Comparison of ENCODE assay signal across 1 cellular context in genomic region chr6:25637946-25638345, GRCh38.
TF ChIP-seq lines count a peak whose summit lies in the region.

No MANE protein-coding gene starts in this region.

TF ChIP-seq in HepG2, 621 proteins besides CTCF, POLR2A, EP300 and RAD21 (continued from another document and continues in another):
- TF ChIP-seq DZIP1 (CRISPR knock-in tag; IDR thresholded peaks at IDR 0.05) (no peak), ZSCAN31 (CRISPR knock-in tag; IDR thresholded peaks at IDR 0.05; ENCODE audit: low read depth) (no peak), DPF2 (CRISPR knock-in tag; IDR thresholded peaks at IDR 0.05; ENCODE audit: borderline replicate concordance, low read depth) (no peak), ZNF570 (CRISPR knock-in tag; IDR thresholded peaks at IDR 0.05; ENCODE audit: borderline replicate concordance) (no peak), ZNF260 (CRISPR knock-in tag; IDR thresholded peaks at IDR 0.05; ENCODE audit: borderline replicate concordance, low read depth) (no peak), ZC3H13 (CRISPR knock-in tag; IDR thresholded peaks at IDR 0.05) (no peak), ZBTB25 (CRISPR knock-in tag; IDR thresholded peaks at IDR 0.05) (no peak), SP2 (CRISPR knock-in tag; IDR thresholded peaks at IDR 0.05) (no peak), TBX3 (IDR thresholded peaks at IDR 0.05; ENCODE audit: borderline replicate concordance) (no peak), SKIL (CRISPR knock-in tag; IDR thresholded peaks at IDR 0.05; ENCODE audit: borderline replicate concordance) (no peak), ZBTB3 (CRISPR knock-in tag; IDR thresholded peaks at IDR 0.05; ENCODE audit: borderline replicate concordance, low read depth) (no peak), NCOR1 (IDR thresholded peaks at IDR 0.05; ENCODE audit: borderline replicate concordance, low read length) (no peak), TRIM22 (IDR thresholded peaks at IDR 0.05) (no peak), ZNF468 (CRISPR knock-in tag; IDR thresholded peaks at IDR 0.05) (no peak), ARID4A (CRISPR knock-in tag; IDR thresholded peaks at IDR 0.05; ENCODE audit: borderline replicate concordance) (no peak; the same call in 1 of the 2 replicates), ATF1 (CRISPR knock-in tag; IDR thresholded peaks at IDR 0.05) (no peak), CCDC6 (CRISPR knock-in tag; IDR thresholded peaks at IDR 0.05) (no peak), ZNF577 (CRISPR knock-in tag; IDR thresholded peaks at IDR 0.05; ENCODE audit: borderline replicate concordance, low read depth) (no peak), MXD4 (CRISPR knock-in tag; IDR thresholded peaks at IDR 0.05) (0 out of 2 replicates have a peak, but pooled peaks have one; percentile 53), CEBPG (CRISPR knock-in tag; IDR thresholded peaks at IDR 0.05) (0 out of 2 replicates have a peak, but pooled peaks have one; percentile 3), MATR3 (CRISPR knock-in tag; IDR thresholded peaks at IDR 0.05) (no peak), ZNF292 (CRISPR knock-in tag; IDR thresholded peaks at IDR 0.05; ENCODE audit: borderline replicate concordance, low read depth) (no peak), THRA (CRISPR knock-in tag; IDR thresholded peaks at IDR 0.05; ENCODE audit: borderline replicate concordance) (peak; percentile 45; the same call in 1 of the 2 replicates), ISX (CRISPR knock-in tag; conservative IDR thresholded peaks at IDR 0.05) (no peak), SRSF1 (optimal IDR thresholded peaks at IDR 0.05; ENCODE audit: low read depth, low read length) (no peak), ZNF672 (CRISPR knock-in tag; IDR thresholded peaks at IDR 0.05) (no peak), RFXAP (CRISPR knock-in tag; IDR thresholded peaks at IDR 0.05; ENCODE audit: borderline replicate concordance) (no peak), ZNF253 (CRISPR knock-in tag; IDR thresholded peaks at IDR 0.05; ENCODE audit: borderline replicate concordance) (no peak), MAZ (IDR thresholded peaks at IDR 0.05; ENCODE audit: borderline replicate concordance, low read depth, low read length) (no peak), MAZ (CRISPR knock-in tag; IDR thresholded peaks at IDR 0.05; ENCODE audit: low read depth) (no peak), AKAP8 (CRISPR knock-in tag; IDR thresholded peaks at IDR 0.05) (no peak), ZNF703 (CRISPR knock-in tag; IDR thresholded peaks at IDR 0.05; ENCODE audit: borderline replicate concordance) (no peak), FOXJ3 (CRISPR knock-in tag; IDR thresholded peaks at IDR 0.05; ENCODE audit: borderline replicate concordance) (no peak)
- TF ChIP-seq, protein P1, sequence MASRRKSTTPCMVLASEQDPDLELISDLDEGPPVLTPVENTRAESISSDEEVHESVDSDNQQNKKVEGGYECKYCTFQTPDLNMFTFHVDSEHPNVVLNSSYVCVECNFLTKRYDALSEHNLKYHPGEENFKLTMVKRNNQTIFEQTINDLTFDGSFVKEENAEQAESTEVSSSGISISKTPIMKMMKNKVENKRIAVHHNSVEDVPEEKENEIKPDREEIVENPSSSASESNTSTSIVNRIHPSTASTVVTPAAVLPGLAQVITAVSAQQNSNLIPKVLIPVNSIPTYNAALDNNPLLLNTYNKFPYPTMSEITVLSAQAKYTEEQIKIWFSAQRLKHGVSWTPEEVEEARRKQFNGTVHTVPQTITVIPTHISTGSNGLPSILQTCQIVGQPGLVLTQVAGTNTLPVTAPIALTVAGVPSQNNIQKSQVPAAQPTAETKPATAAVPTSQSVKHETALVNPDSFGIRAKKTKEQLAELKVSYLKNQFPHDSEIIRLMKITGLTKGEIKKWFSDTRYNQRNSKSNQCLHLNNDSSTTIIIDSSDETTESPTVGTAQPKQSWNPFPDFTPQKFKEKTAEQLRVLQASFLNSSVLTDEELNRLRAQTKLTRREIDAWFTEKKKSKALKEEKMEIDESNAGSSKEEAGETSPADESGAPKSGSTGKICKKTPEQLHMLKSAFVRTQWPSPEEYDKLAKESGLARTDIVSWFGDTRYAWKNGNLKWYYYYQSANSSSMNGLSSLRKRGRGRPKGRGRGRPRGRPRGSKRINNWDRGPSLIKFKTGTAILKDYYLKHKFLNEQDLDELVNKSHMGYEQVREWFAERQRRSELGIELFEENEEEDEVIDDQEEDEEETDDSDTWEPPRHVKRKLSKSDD (CRISPR knock-in tag; IDR thresholded peaks at IDR 0.05; ENCODE audit: low read depth): no peak
- TF ChIP-seq, protein P2, sequence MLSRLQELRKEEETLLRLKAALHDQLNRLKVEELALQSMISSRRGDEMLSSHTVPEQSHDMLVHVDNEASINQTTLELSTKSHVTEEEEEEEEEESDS (CRISPR knock-in tag; IDR thresholded peaks at IDR 0.05; ENCODE audit: borderline replicate concordance): no peak
- TF ChIP-seq, protein P3, sequence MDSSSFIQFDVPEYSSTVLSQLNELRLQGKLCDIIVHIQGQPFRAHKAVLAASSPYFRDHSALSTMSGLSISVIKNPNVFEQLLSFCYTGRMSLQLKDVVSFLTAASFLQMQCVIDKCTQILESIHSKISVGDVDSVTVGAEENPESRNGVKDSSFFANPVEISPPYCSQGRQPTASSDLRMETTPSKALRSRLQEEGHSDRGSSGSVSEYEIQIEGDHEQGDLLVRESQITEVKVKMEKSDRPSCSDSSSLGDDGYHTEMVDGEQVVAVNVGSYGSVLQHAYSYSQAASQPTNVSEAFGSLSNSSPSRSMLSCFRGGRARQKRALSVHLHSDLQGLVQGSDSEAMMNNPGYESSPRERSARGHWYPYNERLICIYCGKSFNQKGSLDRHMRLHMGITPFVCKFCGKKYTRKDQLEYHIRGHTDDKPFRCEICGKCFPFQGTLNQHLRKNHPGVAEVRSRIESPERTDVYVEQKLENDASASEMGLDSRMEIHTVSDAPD (CRISPR knock-in tag; IDR thresholded peaks at IDR 0.05): no peak
- TF ChIP-seq, protein P4, sequence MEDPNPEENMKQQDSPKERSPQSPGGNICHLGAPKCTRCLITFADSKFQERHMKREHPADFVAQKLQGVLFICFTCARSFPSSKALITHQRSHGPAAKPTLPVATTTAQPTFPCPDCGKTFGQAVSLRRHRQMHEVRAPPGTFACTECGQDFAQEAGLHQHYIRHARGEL (CRISPR knock-in tag; IDR thresholded peaks at IDR 0.05): no peak
- TF ChIP-seq, protein P5, sequence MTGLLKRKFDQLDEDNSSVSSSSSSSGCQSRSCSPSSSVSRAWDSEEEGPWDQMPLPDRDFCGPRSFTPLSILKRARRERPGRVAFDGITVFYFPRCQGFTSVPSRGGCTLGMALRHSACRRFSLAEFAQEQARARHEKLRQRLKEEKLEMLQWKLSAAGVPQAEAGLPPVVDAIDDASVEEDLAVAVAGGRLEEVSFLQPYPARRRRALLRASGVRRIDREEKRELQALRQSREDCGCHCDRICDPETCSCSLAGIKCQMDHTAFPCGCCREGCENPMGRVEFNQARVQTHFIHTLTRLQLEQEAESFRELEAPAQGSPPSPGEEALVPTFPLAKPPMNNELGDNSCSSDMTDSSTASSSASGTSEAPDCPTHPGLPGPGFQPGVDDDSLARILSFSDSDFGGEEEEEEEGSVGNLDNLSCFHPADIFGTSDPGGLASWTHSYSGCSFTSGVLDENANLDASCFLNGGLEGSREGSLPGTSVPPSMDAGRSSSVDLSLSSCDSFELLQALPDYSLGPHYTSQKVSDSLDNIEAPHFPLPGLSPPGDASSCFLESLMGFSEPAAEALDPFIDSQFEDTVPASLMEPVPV (CRISPR knock-in tag; IDR thresholded peaks at IDR 0.05): no peak
- TF ChIP-seq, protein P6, sequence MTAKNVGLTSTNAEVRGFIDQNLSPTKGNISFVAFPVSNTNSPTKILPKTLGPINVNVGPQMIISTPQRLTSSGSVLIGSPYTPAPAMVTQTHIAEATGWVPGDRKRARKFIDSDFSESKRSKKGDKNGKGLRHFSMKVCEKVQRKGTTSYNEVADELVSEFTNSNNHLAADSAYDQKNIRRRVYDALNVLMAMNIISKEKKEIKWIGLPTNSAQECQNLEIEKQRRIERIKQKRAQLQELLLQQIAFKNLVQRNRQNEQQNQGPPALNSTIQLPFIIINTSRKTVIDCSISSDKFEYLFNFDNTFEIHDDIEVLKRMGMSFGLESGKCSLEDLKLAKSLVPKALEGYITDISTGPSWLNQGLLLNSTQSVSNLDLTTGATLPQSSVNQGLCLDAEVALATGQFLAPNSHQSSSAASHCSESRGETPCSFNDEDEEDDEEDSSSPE (CRISPR knock-in tag; IDR thresholded peaks at IDR 0.05): no peak
